Comparison of ENCODE assay signal across 27 cellular contexts in the genomic region with DNA sequence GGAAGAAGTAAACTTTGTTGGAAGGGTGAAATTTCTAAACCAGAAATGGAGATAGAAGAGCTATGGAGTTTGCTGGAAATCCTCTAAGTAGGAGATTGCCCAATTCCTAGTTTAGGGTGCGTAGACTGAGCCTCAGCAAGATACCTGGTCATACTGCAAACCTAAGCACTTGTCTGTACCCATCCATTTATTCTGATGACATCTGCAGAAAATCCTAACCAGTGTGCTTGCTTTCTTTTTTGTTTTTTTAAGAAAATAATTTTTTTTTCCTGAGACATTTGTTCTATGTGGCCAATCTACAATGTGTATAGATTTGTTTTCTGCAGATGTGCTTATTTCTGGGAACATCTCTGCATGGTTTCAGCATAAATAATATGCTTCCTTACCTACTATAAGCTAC.
"Had no signal": no experiment of that assay in that cellular context is flagged by ENCODE, and none has a peak within 500 bp of the region (broad histone marks: within the 10 kb centered on the region; RNA-seq: fewer than 3 reads in every experiment).

No MANE protein-coding gene starts in this region.

- H3K27ac ChIP-seq: stomach, suprapubic skin, testis, thoracic aorta, thyroid gland, tibial artery, tibial nerve, transverse colon, upper lobe of left lung, upper lobe of right lung, uterus, vagina had no signal

- H3K27me3 ChIP-seq: stomach, suprapubic skin, testis, thyroid gland, tibial artery, tibial nerve, transverse colon, upper lobe of left lung, upper lobe of right lung, uterus, vagina had no signal

- H3K9me3 ChIP-seq: stomach, suprapubic skin, testis, thoracic aorta, thyroid gland, tibial artery, tibial nerve, transverse colon, upper lobe of left lung, upper lobe of right lung, uterus, vagina had no signal

- FAIRE-seq: urothelium cell line had no signal

- ATAC-seq: stimulated activated effector memory CD8-positive, alpha-beta T cell treated with anti-CD3 and anti-CD28 coated beads, Interleukin-12 subunit alpha, Interleukin-12 subunit beta, amount 100 ng/mL, for 72 hours; stimulated activated memory B cell treated with anti-CD40 and anti-IgM and Interleukin-4, amounts not matched to agents 10 μg/mL and 1 μg/mL and 100 μg/mL, for 72 hours; stimulated activated naive B cell treated with anti-CD40 and anti-IgM and Interleukin-4, amounts not matched to agents 10 μg/mL and 1 μg/mL and 100 μg/mL, for 72 hours; stimulated activated naive CD8-positive, alpha-beta T cell treated with anti-CD3 and anti-CD28 coated beads, Interleukin-15, amount 100 ng/mL, for 72 hours; stimulated activated naive CD8-positive, alpha-beta T cell treated with anti-CD3 and anti-CD28 coated beads, Interleukin-15, Interleukin-2, amounts not matched to agents 100 U/mL and 50 U/mL, for 24 hours; upper lobe of right lung had no signal

- H3K36me3 ChIP-seq: stomach, suprapubic skin, thoracic aorta, thyroid gland, tibial artery, tibial nerve, transverse colon, upper lobe of left lung, upper lobe of right lung, uterus, vagina had no signal

- H3K4me1 ChIP-seq: stomach, testis, thyroid gland, tibial artery, tibial nerve, transverse colon, upper lobe of right lung, uterus, vagina had no signal

- DNase-seq: stimulated activated CD4-positive, alpha-beta T cell treated with anti-CD3 and anti-CD28 coated beads, Interleukin-2, amount 100 ng/mL, for 48 hours; stimulated activated CD4-positive, alpha-beta T cell treated with anti-CD3 and anti-CD28 coated beads, Interleukin-4, amount 100 ng/mL, for 1 hour; stimulated activated CD4-positive, alpha-beta T cell treated with anti-CD3 and anti-CD28 coated beads, Interleukin-4, amount 100 ng/mL, for 24 hours; stimulated activated CD4-positive, alpha-beta T cell treated with anti-CD3 and anti-CD28 coated beads, Interleukin-4, amount 100 ng/mL, for 4 hours; stimulated activated CD8-positive, alpha-beta memory T cell treated with anti-CD3 and anti-CD28 coated beads, Interleukin-4, amount 100 ng/mL, for 48 hours; stimulated activated naive B cell treated with anti-CD40 and anti-IgM and Interleukin-4, amounts not matched to agents 10 μg/mL and 1 μg/mL and 100 μg/mL, for 72 hours; stimulated activated naive CD4-positive, alpha-beta T cell; stimulated activated naive CD4-positive, alpha-beta T cell treated with Interleukin-2 at 50 U/mL for 16 hours; stimulated activated naive CD8-positive, alpha-beta T cell treated with anti-CD3 and anti-CD28 coated beads, Interleukin-15, amount 100 ng/mL, for 72 hours; stimulated activated naive CD8-positive, alpha-beta T cell treated with anti-CD3 and anti-CD28 coated beads, Interleukin-15, Interleukin-2, amounts not matched to agents 100 U/mL and 50 U/mL, for 24 hours; stomach; substantia nigra; testis; thyroid gland; tibial artery; transverse colon; trophoblast cell; upper lobe of left lung; upper lobe of right lung; uterus had no signal

- H3K4me3 ChIP-seq: stomach, suprapubic skin, testis, thoracic aorta, thyroid gland, tibial artery, tibial nerve, transverse colon, upper lobe of left lung, upper lobe of right lung, uterus, vagina had no signal
